Comparison of ENCODE assay signal across 23 cellular contexts in the genomic region with DNA sequence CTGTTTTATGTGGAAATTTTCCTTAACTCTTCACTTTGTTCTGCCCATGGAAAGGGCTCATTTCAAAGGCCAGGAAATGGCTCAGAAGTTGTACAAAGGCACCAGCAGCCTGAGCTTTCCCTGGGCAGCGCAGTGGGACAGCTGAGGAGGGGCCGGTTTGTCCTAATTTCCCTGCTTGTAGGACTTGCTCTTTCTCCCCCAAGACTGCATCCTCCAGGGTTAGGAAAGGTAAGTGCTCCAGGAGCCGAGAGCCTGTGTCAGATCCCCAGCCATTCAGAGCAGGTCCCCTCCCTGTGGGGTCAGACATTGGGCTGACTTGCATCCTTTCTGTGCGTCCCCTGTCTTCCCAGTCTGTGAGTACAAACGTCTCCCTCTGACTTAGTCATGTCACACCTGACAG. TPM values are rescaled to one million over a fixed set of nuclear protein-coding genes. Genes with fewer than 3 reads are reported as not detected.
"Had no signal": no experiment of that assay in that cellular context is flagged by ENCODE, and none has a peak within 500 bp of the region (broad histone marks: within the 10 kb centered on the region; RNA-seq: fewer than 3 reads in every experiment).

No MANE protein-coding gene starts in this region.

- H3K4me3 ChIP-seq: colonic mucosa, mucosa of descending colon, pancreas had no signal

- H3K27ac ChIP-seq: colonic mucosa, pancreas had no signal

- H3K4me1 ChIP-seq: colonic mucosa, pancreas had no signal

- ATAC-seq: mucosa of descending colon, natural killer cell, pancreas had no signal

- H3K9me3 ChIP-seq: colonic mucosa, mucosa of descending colon, pancreas had no signal

- DNase-seq: colonic mucosa; dermis blood vessel endothelial cell; effector CD4-positive, alpha-beta T cell; foreskin melanocyte; head of caudate nucleus; mammary epithelial cell; mucosa of descending colon; natural killer cell; occipital lobe; pancreas; right cardiac atrium; small intestine; stimulated activated CD4-positive, alpha-beta T cell treated with anti-CD3 and anti-CD28 coated beads, Interleukin-12 subunit alpha, Interleukin-12 subunit beta, amount 100 ng/mL, for 4 hours; stimulated activated CD4-positive, alpha-beta T cell treated with anti-CD3 and anti-CD28 coated beads, Interleukin-2, amount 100 ng/mL, for 48 hours; stimulated activated naive CD4-positive, alpha-beta T cell treated with Interleukin-2 at 50 U/mL for 16 hours had no signal

- FAIRE-seq: islet of Langerhans, pancreas, small intestine, urothelium cell line had no signal

- H3K36me3 ChIP-seq: colonic mucosa, pancreas had no signal

- H3K27me3 ChIP-seq: colonic mucosa had no signal

RNA-seq across cellular contexts. Expression of gene AGXT2, which starts 43.5 kb away (rescaled TPM):
- total RNA-seq: cerebellum, dermis blood vessel endothelial cell, lower leg skin, mammary epithelial cell, mucosa of descending colon, myocyte, natural killer cell, neural crest cell, occipital lobe, pancreas, progenitor cell of endocrine pancreas, right cardiac atrium had no signal
- polyA plus RNA-seq: esophagus, mammary epithelial cell, pancreas, right cardiac atrium had no signal
